ENCODE assay signal across 27 cellular contexts in the genomic region with DNA sequence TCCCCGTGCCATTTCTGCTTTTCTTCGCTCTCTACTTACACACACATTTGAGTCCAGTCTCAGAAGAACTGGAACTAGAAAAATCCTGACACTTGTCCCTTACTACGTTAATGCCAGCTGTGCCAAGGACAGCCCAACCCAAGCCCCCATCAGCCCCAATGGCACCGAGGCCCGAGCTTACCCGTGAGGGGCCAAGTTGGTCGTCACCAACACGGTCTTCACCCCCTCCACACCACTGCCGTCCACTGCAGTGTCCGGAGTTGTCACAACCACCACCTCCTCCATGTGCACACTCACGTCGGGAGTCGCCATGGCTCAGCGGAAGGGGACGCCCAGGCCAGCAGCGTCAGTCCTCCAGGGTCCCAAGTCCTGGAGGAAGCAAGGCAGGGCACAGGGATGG.
"Had no signal": no experiment of that assay in that cellular context is flagged by ENCODE, and none has a peak within 500 bp of the region (broad histone marks: within the 10 kb centered on the region; RNA-seq: fewer than 3 reads in every experiment).

No MANE protein-coding gene starts in this region.

- H3K4me3 Mint-ChIP-seq: activated CD8-positive, alpha-beta T cell treated with anti-CD3 and anti-CD28 coated beads, Interleukin-2, amount 10 ng/mL, durations not matched to agents 7 days and 5 days; activated T-helper 1 cell treated with anti-CD3 and anti-CD28 coated beads, Interleukin-12 subunit alpha, Interleukin-12 subunit beta, Interleukin-2, Interleukin-4 antibody, amounts not matched to agents 30 ng/mL and 10 ng/mL and 1 ng/mL, durations not matched to agents 14 hours and 24 hours and 36 hours; brain; immature natural killer cell; T-cell; T-helper 2 cell treated with Interferon-gamma antibody and Interleukin-4, amounts not matched to agents 5 μg/mL and 100 μg/mL, for 36 hours had no signal

- ATAC-seq: activated CD8-positive, alpha-beta T cell treated with anti-CD3 and anti-CD28 coated beads, Interleukin-2, amount 10 ng/mL, durations not matched to agents 7 days and 5 days; mucosa of descending colon; T-cell had no signal

- DNase-seq: activated CD4-positive, alpha-beta T cell treated with anti-CD3 and anti-CD28 coated beads for 1 hour; activated CD4-positive, alpha-beta T cell treated with anti-CD3 and anti-CD28 coated beads, Interleukin-2, amount 50 U/mL, for 1 hour; activated CD8-positive, alpha-beta T cell treated with anti-CD3 and anti-CD28 coated beads, Interleukin-2, amount 10 ng/mL, durations not matched to agents 7 days and 5 days; activated gamma-delta T cell; activated naive CD4-positive, alpha-beta T cell treated with anti-CD3 and anti-CD28 coated beads, Interleukin-2, amount 50 U/mL, for 16 hours; caudate nucleus; effector memory CD4-positive, alpha-beta T cell; immature natural killer cell; kidney glomerular epithelial cell; mesenchymal stem cell; retina; sigmoid colon; stimulated activated CD4-positive, alpha-beta T cell treated with anti-CD3 and anti-CD28 coated beads, Interleukin-2, amount 100 ng/mL, for 48 hours; stimulated activated naive CD4-positive, alpha-beta T cell treated with Interleukin-2 at 50 U/mL for 16 hours; T-cell; upper lobe of left lung had no signal

- H3K4me3 ChIP-seq: esophagus muscularis mucosa, hepatocyte, mucosa of descending colon, sigmoid colon, smooth muscle cell, thoracic aorta, upper lobe of left lung had no signal

- H3K27ac Mint-ChIP-seq: activated CD8-positive, alpha-beta T cell treated with anti-CD3 and anti-CD28 coated beads, Interleukin-2, amount 10 ng/mL, durations not matched to agents 7 days and 5 days; activated T-helper 1 cell treated with anti-CD3 and anti-CD28 coated beads, Interleukin-12 subunit alpha, Interleukin-12 subunit beta, Interleukin-2, Interleukin-4 antibody, amounts not matched to agents 30 ng/mL and 10 ng/mL and 1 ng/mL, durations not matched to agents 14 hours and 24 hours and 36 hours; immature natural killer cell; progenitor cell of endocrine pancreas; T-cell; T-helper 2 cell treated with Interferon-gamma antibody and Interleukin-4, amounts not matched to agents 5 μg/mL and 100 μg/mL, for 36 hours had no signal

- H3K27ac ChIP-seq: esophagus muscularis mucosa, hepatocyte, sigmoid colon, thoracic aorta, upper lobe of left lung had no signal

- H3K27me3 Mint-ChIP-seq: brain, progenitor cell of endocrine pancreas, T-cell had no signal

- H3K27me3 ChIP-seq: esophagus muscularis mucosa, hepatocyte, sigmoid colon, upper lobe of left lung had no signal

- H3K9me3 ChIP-seq: esophagus muscularis mucosa, mucosa of descending colon, sigmoid colon, thoracic aorta, upper lobe of left lung had no signal

- H3K9me3 Mint-ChIP-seq: activated T-helper 1 cell treated with anti-CD3 and anti-CD28 coated beads, Interleukin-12 subunit alpha, Interleukin-12 subunit beta, Interleukin-2, Interleukin-4 antibody, amounts not matched to agents 30 ng/mL and 10 ng/mL and 1 ng/mL, durations not matched to agents 14 hours and 24 hours and 36 hours; immature natural killer cell; T-cell; T-helper 2 cell treated with Interferon-gamma antibody and Interleukin-4, amounts not matched to agents 5 μg/mL and 100 μg/mL, for 36 hours had no signal

- FAIRE-seq: endothelial cell of umbilical vein, frontal cortex had no signal

- H3K4me2 ChIP-seq: hepatocyte, smooth muscle cell had no signal

- H3K4me1 ChIP-seq: sigmoid colon had no signal

- H2AFZ ChIP-seq: hepatocyte had no signal
